In genomic region chr1:207981976-207982375, GRCh38 we compare ENCODE assay signal across 8 cellular contexts.
DNase-seq lines count a peak whose midpoint lies in the region; ATAC-seq, FAIRE-seq and TF ChIP-seq lines count a peak whose summit lies in the region.

No MANE protein-coding gene starts in this region.

- no peaks in the 10 kb centered on the region for H3K4me1 ChIP-seq in SJCRH30
- H3K4me1 ChIP-seq in kidney (ENCODE audit: control insufficient read depth in 1 of 2, insufficient read depth in 1 of 2, low read depth in 1 of 2, low read length in 2 of 2) = no peaks in the 10 kb centered on the region
- H3K4me1 ChIP-seq in spleen = no peaks in the 10 kb centered on the region

- H3K9ac ChIP-seq in kidney (ENCODE audit: low read length in 2 of 2) = no peak overlapping the region

- H3K9me3 ChIP-seq in SJCRH30 (replicated peaks) = no peaks in the 10 kb centered on the region
- H3K9me3 ChIP-seq in kidney (ENCODE audit: control insufficient read depth in 1 of 2, low read length in 2 of 2) = no peaks in the 10 kb centered on the region
- no peaks in the 10 kb centered on the region for H3K9me3 ChIP-seq in spleen

- TF ChIP-seq POLR2A in spleen (IDR thresholded peaks at IDR 0.05) = no peak

- H3K27ac ChIP-seq in SJCRH30 = no peak overlapping the region
- H3K27ac ChIP-seq in kidney (ENCODE audit: low read depth in 2 of 2, low read length in 2 of 2) = no peak overlapping the region
- no peak overlapping the region for H3K27ac ChIP-seq in spleen

- intact Hi-C loops in kidney (cut with DNase I) (no loop called here), spleen (cut with DNase I; ENCODE audit: low total_unique reads) (no loop called here)

- H3K27me3 ChIP-seq in SJCRH30 = peaks cover 4% of the 10 kb centered on the region; the same call in 1 of the 2 replicates
- peaks cover 0 to 9% (median 0%) of the 10 kb centered on the region in 7 donors for H3K27me3 ChIP-seq in spleen (replicated peaks in 1 of 7)

- no peak for ATAC-seq in GM19463 (IDR thresholded peaks at IDR 0.05; ENCODE audit: unreplicated experiment)

- H3K36me3 ChIP-seq in SJCRH30 = no peaks in the 10 kb centered on the region
- no peaks in the 10 kb centered on the region for H3K36me3 ChIP-seq in kidney (ENCODE audit: control insufficient read depth in 1 of 2, insufficient read depth in 2 of 2, low read length in 2 of 2)
- no peaks in the 10 kb centered on the region for H3K36me3 ChIP-seq in spleen

- DNase-seq in EH (ENCODE audit: low read depth) = peak; percentile 29
- no peak for DNase-seq in HFF-Myc (ENCODE audit: extremely low read depth, low read depth)
- peak; percentile 35 to 66 for DNase-seq in SJCRH30
- peak; percentile 57 for DNase-seq in left kidney (ENCODE audit: low read depth, low spot score)
- DNase-seq in NCI-H510A treated with DMSO at 0.1 percent for 48 hours (lab: John Stamatoyannopoulos, UW) = no peak
- no peak for DNase-seq in kidney
- DNase-seq in spleen = no peak

- 56 to 86% (median 80%) methylated on average over 2 of the region's 2 CpGs for WGBS in spleen, 5 donors

- TF ChIP-seq CTCF in HFF-Myc (IDR thresholded peaks at IDR 0.05; ENCODE audit: low read depth, low read length, missing control alignments) (peak; percentile 65), kidney (IDR thresholded peaks at IDR 0.05; ENCODE audit: borderline replicate concordance, extremely low read depth, insufficient read depth) (no peak), spleen (IDR thresholded peaks at IDR 0.05 in 8 of 11, conservative IDR thresholded peaks at IDR 0.05 in 3 of 11) (peak in 4 of 11 experiments; percentile 6 to 32 (median 14))

- FAIRE-seq in kidney (lab: Jason Lieb, UNC) = no peak

- H3K4me3 ChIP-seq in HFF-Myc (replicated peaks; ENCODE audit: low read depth, low read length) = no peak overlapping the region
- H3K4me3 ChIP-seq in SJCRH30 = no peak overlapping the region
- H3K4me3 ChIP-seq in kidney (ENCODE audit: low read length in 2 of 2) = no peak overlapping the region
- no peak overlapping the region for H3K4me3 ChIP-seq in spleen

Comparison
In these comparisons a context has a peak if more than half of its experiments do, and no peak if none do; other contexts are left out.
1. DNase-seq: peak in EH (single experiment), SJCRH30 (2 of 2) and left kidney (single experiment); none in HFF-Myc (single experiment), NCI-H510A treated with DMSO at 0.1 percent for 48 hours (single experiment), kidney (single experiment) and spleen (single experiment).